In genomic region chr21:45721656-45722055, GRCh38 we compare ENCODE assay signal across 20 cellular contexts.
DNase-seq lines count a peak whose midpoint lies in the region; ATAC-seq, FAIRE-seq and TF ChIP-seq lines count a peak whose summit lies in the region.
"Had no signal": no experiment of that assay in that cellular context is flagged by ENCODE, and none has a peak within 500 bp of the region (broad histone marks: within the 10 kb centered on the region; RNA-seq: fewer than 3 reads in every experiment).

No MANE protein-coding gene starts in this region.

- TF ChIP-seq CTCF in astrocyte (IDR thresholded peaks at IDR 0.05; ENCODE audit: insufficient read depth, low read depth, low read length) = no peak
- TF ChIP-seq CTCF in cardiac fibroblast (IDR thresholded peaks at IDR 0.05; ENCODE audit: low read depth, low read length) = no peak

- no peak overlapping the region for H2AFZ ChIP-seq in astrocyte (ENCODE audit: low read depth, low read length)
- H2AFZ ChIP-seq: GM23248 had no signal

- intact Hi-C loops in left ventricle myocardium superior (cut with micrococcal nuclease) = no loop called here

- FAIRE-seq in astrocyte (lab: Jason Lieb, UNC) = no peak
- FAIRE-seq: A549, G401.6, GM12891, H54, K562 had no signal

- H3K4me2 ChIP-seq in astrocyte (ENCODE audit: low read length) = peak overlapping the region; percentile 54
- H3K4me2 ChIP-seq: A549, BLaER1 had no signal

- H3K9me3 ChIP-seq in astrocyte (ENCODE audit: insufficient read depth, low read depth, low read length) = no peaks in the 10 kb centered on the region
- H3K9me3 ChIP-seq: A549 had no signal

- H3K9me3 Mint-ChIP-seq in astrocyte (ENCODE audit: unreplicated experiment) = no peaks in the 10 kb centered on the region
- H3K9me3 Mint-ChIP-seq: CD4-positive, alpha-beta memory T cell had no signal

- H3K4me3 ChIP-seq in astrocyte (ENCODE audit: insufficient read depth, low read depth, low read length) = no peak overlapping the region
- H3K4me3 ChIP-seq in cardiac fibroblast (replicated peaks in 1 of 2; ENCODE audit: low read depth in 2 of 2, low read length in 2 of 2) = no peak overlapping the region
- H3K4me3 ChIP-seq: A549, BLaER1, GM23248, K562 had no signal

- no peaks in the 10 kb centered on the region for H3K36me3 Mint-ChIP-seq in astrocyte (ENCODE audit: low read depth, unreplicated experiment)
- H3K36me3 Mint-ChIP-seq: CD14-positive monocyte; CD4-positive, alpha-beta memory T cell had no signal

- no peaks in the 10 kb centered on the region for H4K20me1 ChIP-seq in astrocyte (ENCODE audit: insufficient read depth, low read length)

- ATAC-seq in left ventricle myocardium superior = no peak
- no peak for ATAC-seq in HG02870 (IDR thresholded peaks at IDR 0.05; ENCODE audit: unreplicated experiment)
- ATAC-seq: A549, K562 had no signal

- H3K27ac Mint-ChIP-seq in astrocyte (ENCODE audit: unreplicated experiment) = no peak overlapping the region
- H3K27ac Mint-ChIP-seq: CD14-positive monocyte; CD4-positive, alpha-beta memory T cell had no signal

- H3K27me3 ChIP-seq in astrocyte (ENCODE audit: insufficient read depth, low read length) = no peaks in the 10 kb centered on the region
- H3K27me3 ChIP-seq: BLaER1 had no signal

- H3K27ac ChIP-seq in astrocyte (ENCODE audit: low read depth, low read length) = peak overlapping the region; percentile 18
- H3K27ac ChIP-seq: A549, BLaER1, GM23248, HL-60 had no signal

- no peak overlapping the region for H3K9ac ChIP-seq in astrocyte (ENCODE audit: low read length)
- H3K9ac ChIP-seq: BLaER1, GM23248 had no signal

- no peaks in the 10 kb centered on the region for H3K79me2 ChIP-seq in astrocyte (ENCODE audit: insufficient read depth, low read length)

- DNase-seq in Daoy (ENCODE audit: low read depth) (peak; percentile 26), astrocyte (ENCODE audit: low read depth) (peak; percentile 71), cardiac fibroblast (ENCODE audit: low read depth in 2 of 2) (peak; percentile 29 to 43), NCI-H774 (lab: John Stamatoyannopoulos, UW) (no peak), left ventricle myocardium superior (no peak), A172 (ENCODE audit: low spot score) (no peak)
- DNase-seq: CD4-positive, alpha-beta memory T cell; DMS53; DND-41; GM23248; HCEC 1CT had no signal

- no peaks in the 10 kb centered on the region for H3K27me3 Mint-ChIP-seq in astrocyte (ENCODE audit: low read depth, unreplicated experiment)

- no peak overlapping the region for H3K4me3 Mint-ChIP-seq in astrocyte (ENCODE audit: unreplicated experiment)
- H3K4me3 Mint-ChIP-seq: CD14-positive monocyte; CD4-positive, alpha-beta memory T cell had no signal

- H3K4me1 Mint-ChIP-seq in astrocyte (ENCODE audit: low read depth, unreplicated experiment) = no peaks in the 10 kb centered on the region
- H3K4me1 Mint-ChIP-seq: CD4-positive, alpha-beta memory T cell had no signal

- no peaks in the 10 kb centered on the region for H3K36me3 ChIP-seq in astrocyte (ENCODE audit: insufficient read depth, low read length)

- peaks cover 4% of the 10 kb centered on the region for H3K4me1 ChIP-seq in astrocyte (ENCODE audit: insufficient read depth, low read length)
- H3K4me1 ChIP-seq: A549 had no signal

Comparison
In these comparisons a context has a peak if more than half of its experiments do, and no peak if none do; other contexts are left out.
1. DNase-seq: peak in Daoy (single experiment), astrocyte (single experiment) and cardiac fibroblast (2 of 2); none in NCI-H774 (single experiment), left ventricle myocardium superior (single experiment) and A172 (single experiment).